21 cellular contexts compared by ENCODE assay signal in genomic region chr18:32372047-32372380, GRCh38.
DNase-seq lines count a peak whose midpoint lies in the region; ATAC-seq and TF ChIP-seq lines count a peak whose summit lies in the region.
"Had no signal": no experiment of that assay in that cellular context is flagged by ENCODE, and none has a peak within 500 bp of the region (broad histone marks: within the 10 kb centered on the region; RNA-seq: fewer than 3 reads in every experiment).

No MANE protein-coding gene starts in this region.

- intact Hi-C loops in upper lobe of right lung (cut with DNase I) = no loop called here

- H3K27ac ChIP-seq in HUES48 (ENCODE audit: low read depth, low read length) (peak overlapping the region; percentile 34), duodenal mucosa (ENCODE audit: low read depth, low read length) (peak overlapping the region; percentile 69), muscle layer of duodenum (ENCODE audit: low read length) (peak overlapping the region; percentile 77), upper lobe of right lung (peak overlapping the region; percentile 56)

- H3K27me3 ChIP-seq in HUES48 (ENCODE audit: control insufficient read depth, insufficient read depth, low read length) (no peaks in the 10 kb centered on the region), duodenal mucosa (ENCODE audit: control insufficient read depth in 1 of 2, insufficient read depth in 2 of 2, low read length in 2 of 2) (no peaks in the 10 kb centered on the region), muscle layer of duodenum (ENCODE audit: low read depth, low read length) (no peaks in the 10 kb centered on the region), upper lobe of right lung (no peaks in the 10 kb centered on the region)
- H3K27me3 ChIP-seq: dorsolateral prefrontal cortex had no signal

- no peak for ATAC-seq in upper lobe of right lung
- ATAC-seq: activated CD8-positive, alpha-beta T cell treated with anti-CD3 and anti-CD28 coated beads, Interleukin-2, amount 10 ng/mL, durations not matched to agents 7 days and 5 days; natural killer cell had no signal

- no peaks in the 10 kb centered on the region for H3K9me3 ChIP-seq in HUES48 (ENCODE audit: control insufficient read depth, insufficient read depth, low read length)
- H3K9me3 ChIP-seq in duodenal mucosa (ENCODE audit: control insufficient read depth in 1 of 2, low read length in 2 of 2) = no peaks in the 10 kb centered on the region
- no peaks in the 10 kb centered on the region for H3K9me3 ChIP-seq in muscle layer of duodenum (ENCODE audit: control insufficient read depth in 1 of 2, low read length in 2 of 2)
- no peaks in the 10 kb centered on the region for H3K9me3 ChIP-seq in upper lobe of right lung

- no peak for DNase-seq in upper lobe of right lung
- DNase-seq in stimulated activated naive CD4-positive, alpha-beta T cell treated with Interleukin-2 at 50 U/mL for 16 hours (lab: John Stamatoyannopoulos, UW) = no peak
- no peak for DNase-seq in stimulated activated CD8-positive, alpha-beta memory T cell treated with anti-CD3 and anti-CD28 coated beads, Interleukin-4, amount 100 ng/mL, for 48 hours
- no peak for DNase-seq in activated CD4-positive, alpha-beta T cell treated with anti-CD3 and anti-CD28 coated beads for 48 hours
- DNase-seq: activated CD4-positive, CD25-positive, alpha-beta regulatory T cell; activated CD8-positive, alpha-beta T cell treated with anti-CD3 and anti-CD28 coated beads, Interleukin-2, amount 10 ng/mL, durations not matched to agents 7 days and 5 days; activated naive CD4-positive, alpha-beta T cell; activated T-cell treated with anti-CD3 and anti-CD28 coated beads, Interleukin-2, amount 50 U/mL, for 1 hour; amygdala; caudate nucleus; CD4-positive, alpha-beta memory T cell; dorsolateral prefrontal cortex; hippocampal formation; Kasumi-1; kidney; natural killer cell; NCI-H1105; stimulated activated CD4-positive, alpha-beta T cell treated with anti-CD3 and anti-CD28 coated beads, Interleukin-2, amount 100 ng/mL, for 24 hours had no signal

- peaks cover 5% of the 10 kb centered on the region for H3K4me1 ChIP-seq in HUES48 (ENCODE audit: control insufficient read depth, insufficient read depth, low read length)
- H3K4me1 ChIP-seq in duodenal mucosa (ENCODE audit: control insufficient read depth in 1 of 2, insufficient read depth in 2 of 2, low read length in 2 of 2) = peaks cover 21 to 45% of the 10 kb centered on the region in 2 donors
- peaks cover 9 to 19% of the 10 kb centered on the region in 2 donors for H3K4me1 ChIP-seq in muscle layer of duodenum (ENCODE audit: control insufficient read depth in 1 of 2, insufficient read depth in 2 of 2, low read length in 2 of 2)
- H3K4me1 ChIP-seq in upper lobe of right lung = no peaks in the 10 kb centered on the region

- H3K36me3 ChIP-seq in HUES48 (ENCODE audit: control insufficient read depth, insufficient read depth, low read length) = no peaks in the 10 kb centered on the region
- H3K36me3 ChIP-seq in duodenal mucosa (ENCODE audit: control insufficient read depth in 1 of 2, insufficient read depth in 2 of 2, low read length in 2 of 2) = no peaks in the 10 kb centered on the region
- H3K36me3 ChIP-seq in muscle layer of duodenum (ENCODE audit: control insufficient read depth in 1 of 2, insufficient read depth in 2 of 2, low read length in 2 of 2) = no peaks in the 10 kb centered on the region
- H3K36me3 ChIP-seq in upper lobe of right lung = no peaks in the 10 kb centered on the region

- H3K4me3 ChIP-seq in HUES48 (ENCODE audit: low read depth, low read length) (no peak overlapping the region), duodenal mucosa (ENCODE audit: low read depth in 1 of 2, low read length in 2 of 2) (no peak overlapping the region), muscle layer of duodenum (ENCODE audit: low read depth in 1 of 2, low read length in 2 of 2) (no peak overlapping the region), upper lobe of right lung (no peak overlapping the region)
- H3K4me3 ChIP-seq: dorsolateral prefrontal cortex had no signal

- H3K9ac ChIP-seq in HUES48 (ENCODE audit: low read depth, low read length) = no peak overlapping the region
- peak overlapping the region in 1 of 2 donors; percentile 53 for H3K9ac ChIP-seq in duodenal mucosa (ENCODE audit: low read depth in 1 of 2, low read length in 2 of 2)

- no peak for TF ChIP-seq CTCF in upper lobe of right lung (IDR thresholded peaks at IDR 0.05)
